Comparison of ENCODE assay signal across 13 cellular contexts in genomic region chr11:92707173-92707619, GRCh38.
DNase-seq lines count a peak whose midpoint lies in the region; ATAC-seq and TF ChIP-seq lines count a peak whose summit lies in the region.
"Had no signal": no experiment of that assay in that cellular context is flagged by ENCODE, and none has a peak within 500 bp of the region (broad histone marks: within the 10 kb centered on the region; RNA-seq: fewer than 3 reads in every experiment).

No MANE protein-coding gene starts in this region.

- DNase-seq in Caki2 (ENCODE audit: low read depth), result peak; percentile 63
- peak; percentile 84 for DNase-seq in NCI-H187 treated with DMSO at 0.1 percent for 48 hours (lab: John Stamatoyannopoulos, UW)
- peak; percentile 13 for DNase-seq in SW480 (ENCODE audit: low spot score)
- no peak for DNase-seq in right cardiac atrium
- DNase-seq in mucosa of gallbladder (ENCODE audit: low spot score), result no peak
- DNase-seq: activated B cell treated with CpG ODN at 0.5 μM for 24 hours; effector CD4-positive, alpha-beta T cell; ovary; upper lobe of left lung had no signal

- H3K4me3 ChIP-seq in right cardiac atrium (ENCODE audit: low read length), result no peak overlapping the region
- H3K4me3 ChIP-seq: ovary, upper lobe of left lung had no signal

- H3K27me3 ChIP-seq in right cardiac atrium (ENCODE audit: control insufficient read depth, insufficient read depth), result no peaks in the 10 kb centered on the region
- H3K27me3 ChIP-seq: ovary, upper lobe of left lung had no signal

- TF ChIP-seq POLR2A in GM18505 (IDR thresholded peaks at IDR 0.05; ENCODE audit: borderline replicate concordance, extremely low read depth, insufficient read depth, insufficient read length), result no peak

- intact Hi-C loops in right cardiac atrium (cut with DNase I), result no loop called here

- 50% methylated on average over 3 of the region's 3 CpGs for WGBS in right cardiac atrium

- in situ Hi-C loops in Caki2 (cut with HindIII; ENCODE audit: low pct_unique_long_range_greater_than_20kb, low sequenced_read_pairs), result no loop called here

- peak overlapping the region; percentile 92 for H3K27ac ChIP-seq in right cardiac atrium (ENCODE audit: low read length)
- H3K27ac ChIP-seq: ovary, upper lobe of left lung had no signal

- no peaks in the 10 kb centered on the region for H3K9me3 ChIP-seq in right cardiac atrium (ENCODE audit: control insufficient read depth, low read length)
- H3K9me3 ChIP-seq: ovary, upper lobe of left lung had no signal

- H3K4me1 ChIP-seq in right cardiac atrium (ENCODE audit: control insufficient read depth, insufficient read depth, low read length), result peaks cover 4% of the 10 kb centered on the region

- peak; percentile 22 to 50 for ATAC-seq in right cardiac atrium
- no peak for ATAC-seq in GM18505 (IDR thresholded peaks at IDR 0.05; ENCODE audit: unreplicated experiment)
- ATAC-seq in GM19023 (IDR thresholded peaks at IDR 0.05; ENCODE audit: unreplicated experiment), result no peak
- no peak for ATAC-seq in GM18519 (IDR thresholded peaks at IDR 0.05; ENCODE audit: low FRiP score, unreplicated experiment)
- ATAC-seq: Panc1 had no signal

Comparison
In these comparisons a context has a peak if more than half of its experiments do, and no peak if none do; other contexts are left out.
1. DNase-seq: peak in Caki2 (single experiment), NCI-H187 treated with DMSO at 0.1 percent for 48 hours (single experiment) and SW480 (single experiment); none in right cardiac atrium (0 of 3) and mucosa of gallbladder (single experiment).
2. ATAC-seq: peak in right cardiac atrium (2 of 2); none in GM18505 (single experiment), GM19023 (single experiment) and GM18519 (single experiment).